21 cellular contexts compared by ENCODE assay signal in genomic region chr10:12561307-12561706, GRCh38.
"Had no signal": no experiment of that assay in that cellular context is flagged by ENCODE, and none has a peak within 500 bp of the region (broad histone marks: within the 10 kb centered on the region; RNA-seq: fewer than 3 reads in every experiment).

No MANE protein-coding gene starts in this region.

- H3K27ac Mint-ChIP-seq: immature natural killer cell; natural killer cell treated with Interleukin-12 subunit alpha and Interleukin-12 subunit beta and Interleukin-15 and Interleukin-18, amount 100 ng/mL, for 72 hours; stimulated activated effector memory CD8-positive, alpha-beta T cell treated with anti-CD3 and anti-CD28 coated beads, Interleukin-12 subunit alpha, Interleukin-12 subunit beta, amount 100 ng/mL, for 72 hours had no signal

- ATAC-seq: heart left ventricle; natural killer cell treated with Interleukin-12 subunit alpha and Interleukin-12 subunit beta and Interleukin-15 and Interleukin-18, amount 100 ng/mL, for 72 hours; stimulated activated effector memory CD8-positive, alpha-beta T cell treated with anti-CD3 and anti-CD28 coated beads, Interleukin-12 subunit alpha, Interleukin-12 subunit beta, amount 100 ng/mL, for 72 hours had no signal

- DNase-seq: activated CD4-positive, alpha-beta T cell treated with anti-CD3 and anti-CD28 coated beads, Interleukin-2, amount 50 U/mL, for 1 hour; activated CD8-positive, alpha-beta memory T cell treated with anti-CD3 and anti-CD28 coated beads, Interleukin-2, amount 50 U/mL, for 4 hours; activated effector memory CD4-positive, alpha-beta T cell treated with Interleukin-2 at 50 U/mL for 16 hours; activated naive CD4-positive, alpha-beta T cell treated with anti-CD3 and anti-CD28 coated beads, Interleukin-2, amount 50 U/mL, for 16 hours; activated T-cell treated with anti-CD3 and anti-CD28 coated beads, Interleukin-2, amount 50 U/mL, for 48 hours; aorta; brain microvascular endothelial cell; central memory CD4-positive, alpha-beta T cell; heart left ventricle; immature natural killer cell; mesendoderm; occipital lobe; posterior cingulate gyrus; sigmoid colon; stimulated activated CD4-positive, alpha-beta T cell treated with anti-CD3 and anti-CD28 coated beads, Interleukin-4, amount 100 ng/mL, for 24 hours; thyroid gland had no signal

- H3K36me3 ChIP-seq: brain microvascular endothelial cell, heart left ventricle, sigmoid colon, thyroid gland had no signal

- H3K27me3 Mint-ChIP-seq: natural killer cell treated with Interleukin-12 subunit alpha and Interleukin-12 subunit beta and Interleukin-15 and Interleukin-18, amount 100 ng/mL, for 72 hours had no signal

- FAIRE-seq: colon, endometrium, frontal cortex had no signal

- H3K27me3 ChIP-seq: brain microvascular endothelial cell, heart left ventricle, sigmoid colon, thyroid gland had no signal

- H3K36me3 Mint-ChIP-seq: natural killer cell treated with Interleukin-12 subunit alpha and Interleukin-12 subunit beta and Interleukin-15 and Interleukin-18, amount 100 ng/mL, for 72 hours had no signal

- H3K4me3 Mint-ChIP-seq: immature natural killer cell; natural killer cell treated with Interleukin-12 subunit alpha and Interleukin-12 subunit beta and Interleukin-15 and Interleukin-18, amount 100 ng/mL, for 72 hours; stimulated activated effector memory CD8-positive, alpha-beta T cell treated with anti-CD3 and anti-CD28 coated beads, Interleukin-12 subunit alpha, Interleukin-12 subunit beta, amount 100 ng/mL, for 72 hours had no signal

- H3K9me3 Mint-ChIP-seq: immature natural killer cell; natural killer cell treated with Interleukin-12 subunit alpha and Interleukin-12 subunit beta and Interleukin-15 and Interleukin-18, amount 100 ng/mL, for 72 hours; stimulated activated effector memory CD8-positive, alpha-beta T cell treated with anti-CD3 and anti-CD28 coated beads, Interleukin-12 subunit alpha, Interleukin-12 subunit beta, amount 100 ng/mL, for 72 hours had no signal

- H3K27ac ChIP-seq: brain microvascular endothelial cell, heart left ventricle, sigmoid colon, thyroid gland had no signal

- H3K4me3 ChIP-seq: heart left ventricle, sigmoid colon, thyroid gland had no signal

- H3K9me3 ChIP-seq: heart left ventricle, sigmoid colon, thyroid gland had no signal
